18 cellular contexts compared by ENCODE assay signal in genomic region chr19:19269952-19270694, GRCh38. TPM values are rescaled to one million over a fixed set of nuclear protein-coding genes. Genes with fewer than 3 reads are reported as not detected.
A peak's percentile ranks its signal among the peaks of the same experiment; 100 is the strongest.
DNase-seq lines count a peak whose midpoint lies in the region; ATAC-seq, FAIRE-seq and TF ChIP-seq lines count a peak whose summit lies in the region.
"Had no signal": no experiment of that assay in that cellular context is flagged by ENCODE, and none has a peak within 500 bp of the region (broad histone marks: within the 10 kb centered on the region; RNA-seq: fewer than 3 reads in every experiment).

No MANE protein-coding gene starts in this region.

- no peaks in the 10 kb centered on the region for H3K9me2 ChIP-seq in HCT116 (ENCODE audit: insufficient read depth)

- H3K79me1 ChIP-seq in mesendoderm (ENCODE audit: low read length), result no peaks in the 10 kb centered on the region

- peaks cover 11% of the 10 kb centered on the region for H3F3A ChIP-seq in neural progenitor cell (ENCODE audit: low read depth)

- BruUV-seq in HCT116 (replicated peaks; lab: Mats Ljungman, UMichigan) (no TSS peak), MCF 10A (replicated peaks; lab: Mats Ljungman, UMichigan) (no TSS peak)

- H2AFZ ChIP-seq in HCT116 (ENCODE audit: low read depth, low read length, poor library complexity, severe bottlenecking) (no peak overlapping the region), neural progenitor cell (replicated peaks) (no peak overlapping the region)

- TF ChIP-seq RAD21 in HCT116 (IDR thresholded peaks at IDR 0.05; ENCODE audit: low read depth), result no peak

- no CpG with 5 or more reads among the region's 18 CpGs for WGBS in mesendoderm (ENCODE audit: extremely low coverage, insufficient coverage, low lambda C conversion rate)
- WGBS in right lobe of liver (ENCODE audit: insufficient coverage, low coverage, low lambda C conversion rate, missing lambda C conversion rate), result no CpG with 5 or more reads among the region's 18 CpGs

- no peak overlapping the region for H2BK120ac ChIP-seq in mesendoderm (ENCODE audit: low read depth, low read length)

- no peak overlapping the region for H3K23ac ChIP-seq in mesendoderm (ENCODE audit: low read length)

- H2BK15ac ChIP-seq in mesendoderm (replicated peaks; ENCODE audit: low read depth), result no peak overlapping the region

- H3K9ac ChIP-seq in HCT116 (ENCODE audit: low read length), result no peak overlapping the region
- no peak overlapping the region for H3K9ac ChIP-seq in mesendoderm (ENCODE audit: low read length)
- no peak overlapping the region for H3K9ac ChIP-seq in neural progenitor cell
- H3K9ac ChIP-seq: BLaER1 had no signal

- no peak overlapping the region for H3K4me3 Mint-ChIP-seq in chondrocyte (ENCODE audit: unreplicated experiment)
- no peak overlapping the region for H3K4me3 Mint-ChIP-seq in MCF 10A (ENCODE audit: unreplicated experiment)
- H3K4me3 Mint-ChIP-seq in neural progenitor cell, result no peak overlapping the region
- H3K4me3 Mint-ChIP-seq in activated CD8-positive, alpha-beta T cell treated with anti-CD3 and anti-CD28 coated beads for 36 hours, result no peak overlapping the region
- H3K4me3 Mint-ChIP-seq: CD8-positive, alpha-beta memory T cell had no signal

- no peak overlapping the region for H2AK5ac ChIP-seq in mesendoderm (ENCODE audit: low read length)

- peak; percentile 3 for DNase-seq in GM12892 (ENCODE audit: insufficient read length)
- DNase-seq in HCT116 (ENCODE audit: low read depth, low spot score), result no peak
- DNase-seq in chondrocyte (ENCODE audit: low spot score), result peak; percentile 91
- peak; percentile 35 for DNase-seq in mesendoderm
- DNase-seq in right lobe of liver, result no peak
- DNase-seq in MCF 10A (ENCODE audit: unreplicated experiment), result no peak
- DNase-seq in neural progenitor cell (ENCODE audit: low spot score), result no peak
- DNase-seq in activated CD8-positive, alpha-beta T cell treated with anti-CD3 and anti-CD28 coated beads for 36 hours, result no peak
- DNase-seq: CD8-positive, alpha-beta memory T cell; Kasumi-1; NCI-H1417; NCI-H2081; NCI-H345; PC-3; T-helper 1 cell had no signal

- CTCF ChIA-PET in HCT116 (lab: Charles Lee) (no interaction called here), MCF 10A (lab: Yijun Ruan, JAX) (no interaction called here)
- CTCF ChIA-PET in activated CD8-positive, alpha-beta T cell treated with anti-CD3 and anti-CD28 coated beads for 36 hours (lab: Charles Lee), result no interaction called here

- H3K4me1 Mint-ChIP-seq in chondrocyte (ENCODE audit: low read depth) (peaks cover 12% of the 10 kb centered on the region), MCF 10A (ENCODE audit: insufficient read depth, unreplicated experiment) (no peaks in the 10 kb centered on the region), neural progenitor cell (peaks cover 7% of the 10 kb centered on the region)
- H3K4me1 Mint-ChIP-seq in activated CD8-positive, alpha-beta T cell treated with anti-CD3 and anti-CD28 coated beads for 36 hours (ENCODE audit: low read depth), result peaks cover 3% of the 10 kb centered on the region

- H4K5ac ChIP-seq in mesendoderm (ENCODE audit: low read length), result no peak overlapping the region

- no peak overlapping the region for H4K8ac ChIP-seq in mesendoderm (ENCODE audit: low read depth, low read length)

- H3K4me1 ChIP-seq in HCT116 (ENCODE audit: control insufficient read depth in 1 of 2, insufficient read depth in 2 of 2, low read length in 2 of 2), result no peaks in the 10 kb centered on the region
- no peaks in the 10 kb centered on the region for H3K4me1 ChIP-seq in mesendoderm (ENCODE audit: control insufficient read depth, low read depth, low read length)
- H3K4me1 ChIP-seq in right lobe of liver, result peaks cover 0 to 34% (median 16%) of the 10 kb centered on the region in 4 donors
- no peaks in the 10 kb centered on the region for H3K4me1 ChIP-seq in neural progenitor cell

- H3K56ac ChIP-seq in mesendoderm (ENCODE audit: low read length), result no peak overlapping the region

- H3K4me3 ChIP-seq in HCT116 (replicated peaks in 1 of 2; ENCODE audit: low read depth in 1 of 2, low read length in 2 of 2) (no peak overlapping the region), mesendoderm (ENCODE audit: low read length) (no peak overlapping the region), right lobe of liver (no peak overlapping the region), neural progenitor cell (no peak overlapping the region)
- H3K4me3 ChIP-seq: BLaER1, SJSA1 had no signal

- H3K18ac ChIP-seq in mesendoderm (ENCODE audit: low read length), result no peak overlapping the region

- no peaks in the 10 kb centered on the region for H3K9me3 Mint-ChIP-seq in chondrocyte (ENCODE audit: low read depth)
- H3K9me3 Mint-ChIP-seq in MCF 10A (ENCODE audit: unreplicated experiment), result no peaks in the 10 kb centered on the region
- H3K9me3 Mint-ChIP-seq in neural progenitor cell, result peaks cover 2% of the 10 kb centered on the region
- H3K9me3 Mint-ChIP-seq in activated CD8-positive, alpha-beta T cell treated with anti-CD3 and anti-CD28 coated beads for 36 hours, result no peaks in the 10 kb centered on the region
- H3K9me3 Mint-ChIP-seq: CD8-positive, alpha-beta memory T cell had no signal

- no peak for TF ChIP-seq CTCF in HCT116 (IDR thresholded peaks at IDR 0.05 in 2 of 3, conservative IDR thresholded peaks at IDR 0.05 in 1 of 3; ENCODE audit: borderline replicate concordance in 1 of 3, insufficient read depth in 1 of 3, low read depth in 2 of 3, low read length in 2 of 3)
- no peak for TF ChIP-seq CTCF in chondrocyte (IDR thresholded peaks at IDR 0.05)
- TF ChIP-seq CTCF in right lobe of liver (IDR thresholded peaks at IDR 0.05), result no peak
- no peak for TF ChIP-seq CTCF in MCF 10A (IDR thresholded peaks at IDR 0.05; ENCODE audit: unreplicated experiment)
- no peak for TF ChIP-seq CTCF in neural progenitor cell (IDR thresholded peaks at IDR 0.05)
- TF ChIP-seq CTCF in activated CD8-positive, alpha-beta T cell treated with anti-CD3 and anti-CD28 coated beads for 36 hours (IDR thresholded peaks at IDR 0.05), result no peak

- no peak overlapping the region for H3K4ac ChIP-seq in mesendoderm (ENCODE audit: low read depth, low read length)

- no peak for TF ChIP-seq POLR2A in GM12892 (IDR thresholded peaks at IDR 0.05; ENCODE audit: low read depth, low read length)
- no peak for TF ChIP-seq POLR2A in HCT116 (IDR thresholded peaks at IDR 0.05; ENCODE audit: borderline replicate concordance, extremely low read depth, insufficient read depth, insufficient read length)
- TF ChIP-seq POLR2A in right lobe of liver (IDR thresholded peaks at IDR 0.05), result no peak

- H3K27me3 ChIP-seq in HCT116 (ENCODE audit: insufficient read depth, low read length) (no peaks in the 10 kb centered on the region), mesendoderm (ENCODE audit: insufficient read depth, low read length, poor library complexity) (no peaks in the 10 kb centered on the region), right lobe of liver (no peaks in the 10 kb centered on the region), neural progenitor cell (no peaks in the 10 kb centered on the region)
- H3K27me3 ChIP-seq: BLaER1, SJSA1 had no signal

- RAD21 ChIA-PET in HCT116 (lab: Charles Lee; ENCODE audit: low non-redundant PET in 1 of 2, low total read pairs in 2 of 2, uncharacterized antibody in 2 of 2, unreplicated experiment in 2 of 2), result no interaction called here

- H3K4me2 ChIP-seq in HCT116 (ENCODE audit: low read length) (no peak overlapping the region), mesendoderm (ENCODE audit: low read length) (no peak overlapping the region), neural progenitor cell (no peak overlapping the region)
- H3K4me2 ChIP-seq: BLaER1 had no signal

- H2BK5ac ChIP-seq in mesendoderm (ENCODE audit: low read length), result no peak overlapping the region

- ATAC-seq in HCT116 (peak; percentile 68), right lobe of liver (no peak)
- ATAC-seq in activated CD8-positive, alpha-beta T cell treated with anti-CD3 and anti-CD28 coated beads for 36 hours, result no peak
- ATAC-seq: HepG2, PC-3 had no signal

- intact Hi-C loops in HCT116 (cut with micrococcal nuclease) (no loop called here), right lobe of liver (cut with DNase I) (no loop called here), MCF 10A (cut with micrococcal nuclease) (no loop called here)
- intact Hi-C loops in activated CD8-positive, alpha-beta T cell treated with anti-CD3 and anti-CD28 coated beads for 36 hours (cut with micrococcal nuclease), result no loop called here

- H3K79me2 ChIP-seq in HCT116 (ENCODE audit: insufficient read depth, low read length) (no peaks in the 10 kb centered on the region), mesendoderm (ENCODE audit: control insufficient read depth, insufficient read depth, low read length) (no peaks in the 10 kb centered on the region), neural progenitor cell (ENCODE audit: low read depth) (no peaks in the 10 kb centered on the region)

- FAIRE-seq in GM12892 (lab: Jason Lieb, UNC), result no peak
- FAIRE-seq: HepG2 had no signal

- H3K9me3 ChIP-seq in HCT116 (ENCODE audit: control insufficient read depth in 1 of 2, insufficient read depth in 1 of 2, low read depth in 1 of 2, low read length in 2 of 2), result no peaks in the 10 kb centered on the region
- no peaks in the 10 kb centered on the region for H3K9me3 ChIP-seq in right lobe of liver
- H3K9me3 ChIP-seq in neural progenitor cell (ENCODE audit: low read depth), result no peaks in the 10 kb centered on the region
- H3K9me3 ChIP-seq: BLaER1, SJSA1 had no signal

- H4K20me1 ChIP-seq in HCT116 (ENCODE audit: insufficient read depth), result no peaks in the 10 kb centered on the region
- H4K20me1 ChIP-seq in neural progenitor cell (ENCODE audit: low read depth), result no peaks in the 10 kb centered on the region
- H4K20me1 ChIP-seq: BLaER1 had no signal

- H3K36me3 ChIP-seq in HCT116 (ENCODE audit: control insufficient read depth in 1 of 2, insufficient read depth in 2 of 2, low read length in 2 of 2) (no peaks in the 10 kb centered on the region), mesendoderm (ENCODE audit: control insufficient read depth, insufficient read depth, low read length) (no peaks in the 10 kb centered on the region), right lobe of liver (no peaks in the 10 kb centered on the region), neural progenitor cell (no peaks in the 10 kb centered on the region)
- H3K36me3 ChIP-seq: SJSA1 had no signal

- H3K36me3 Mint-ChIP-seq in chondrocyte (ENCODE audit: low read depth), result no peaks in the 10 kb centered on the region
- peaks cover 16% of the 10 kb centered on the region for H3K36me3 Mint-ChIP-seq in MCF 10A (ENCODE audit: insufficient read depth, unreplicated experiment)
- no peaks in the 10 kb centered on the region for H3K36me3 Mint-ChIP-seq in neural progenitor cell
- H3K36me3 Mint-ChIP-seq in activated CD8-positive, alpha-beta T cell treated with anti-CD3 and anti-CD28 coated beads for 36 hours (ENCODE audit: low read depth), result peaks cover 3% of the 10 kb centered on the region

- H3K27ac ChIP-seq in HCT116 (ENCODE audit: low read depth, low read length) (no peak overlapping the region), mesendoderm (ENCODE audit: low read depth, low read length) (no peak overlapping the region), right lobe of liver (no peak overlapping the region), neural progenitor cell (no peak overlapping the region)
- H3K27ac ChIP-seq: BLaER1, SJSA1 had no signal

- no peaks in the 10 kb centered on the region for H3K27me3 Mint-ChIP-seq in chondrocyte (ENCODE audit: low read depth)
- H3K27me3 Mint-ChIP-seq in MCF 10A (ENCODE audit: insufficient read depth, unreplicated experiment), result peaks cover 11% of the 10 kb centered on the region
- H3K27me3 Mint-ChIP-seq in neural progenitor cell (ENCODE audit: insufficient read depth, low read depth), result peaks cover 13% of the 10 kb centered on the region
- H3K27me3 Mint-ChIP-seq in activated CD8-positive, alpha-beta T cell treated with anti-CD3 and anti-CD28 coated beads for 36 hours, result peaks cover 13% of the 10 kb centered on the region

- POLR2A ChIA-PET in HCT116 (lab: Charles Lee), result interaction anchor here (0.5 kb wide), 1 partner anchor 1962 kb away, joined by 3 read pairs; no protein-coding TSS in a partner anchor
- POLR2A ChIA-PET in MCF 10A (lab: Yijun Ruan, JAX), result interaction anchor here (0.7 kb wide), 1 partner anchor 10 kb away, joined by 3 read pairs; no protein-coding TSS in a partner anchor
- POLR2A ChIA-PET in activated CD8-positive, alpha-beta T cell treated with anti-CD3 and anti-CD28 coated beads for 36 hours (lab: Charles Lee), result no interaction called here

- H3K27ac Mint-ChIP-seq in chondrocyte (ENCODE audit: unreplicated experiment) (no peak overlapping the region), MCF 10A (ENCODE audit: low read depth, unreplicated experiment) (no peak overlapping the region), neural progenitor cell (no peak overlapping the region)
- no peak overlapping the region for H3K27ac Mint-ChIP-seq in activated CD8-positive, alpha-beta T cell treated with anti-CD3 and anti-CD28 coated beads for 36 hours
- H3K27ac Mint-ChIP-seq: CD8-positive, alpha-beta memory T cell had no signal

RNA-seq across cellular contexts. Expression of gene TM6SF2, which starts 3.0 kb away (rescaled TPM):
- polyA plus RNA-seq in GM12892 (2012; ENCODE audit: missing spikeins), result not detected
- total RNA-seq in HCT116 (2021; ENCODE audit: unreplicated experiment) (not detected), chondrocyte (2.7 to 5.9 TPM (median 3.7 TPM) in 3 replicates), right lobe of liver (10 to 100 TPM; 10.9 to 64.1 (median 25.3) TPM), MCF 10A (2022) (not detected in 2 replicates), neural progenitor cell (ENCODE audit: low replicate concordance) (2.6 and 8.3 TPM in 2 replicates)
- not detected in 2 replicates for polyA plus RNA-seq in HCT116 (2012)
- polyA plus RNA-seq in mesendoderm (2013, experiment 1 of 2), result 1.0 TPM
- polyA plus RNA-seq in mesendoderm (2013, experiment 2 of 2), result 1.1 TPM
- not detected for total RNA-seq in activated CD8-positive, alpha-beta T cell treated with anti-CD3 and anti-CD28 coated beads for 36 hours
- total RNA-seq: CD8-positive, alpha-beta memory T cell; PC-3 had no signal
- polyA plus RNA-seq: CD8-positive, alpha-beta memory T cell had no signal

RNA-seq across cellular contexts. Expression of gene SUGP1, which starts 50.2 kb away (rescaled TPM):
- polyA plus RNA-seq in GM12892 (2012; ENCODE audit: missing spikeins), result 21.5 TPM
- 47.6 TPM for total RNA-seq in HCT116 (2021; ENCODE audit: unreplicated experiment)
- polyA plus RNA-seq in HCT116 (2012), result 43.1 and 50.1 TPM in 2 replicates
- 40.7 to 50.1 TPM (median 45.0 TPM) in 3 replicates for total RNA-seq in chondrocyte
- polyA plus RNA-seq in mesendoderm (2013, experiment 1 of 2), result 52.3 TPM
- 47.0 TPM for polyA plus RNA-seq in mesendoderm (2013, experiment 2 of 2)
- 10 to 100 TPM; 19.7 to 25.9 (median 23.6) TPM for total RNA-seq in right lobe of liver
- 46.0 and 51.1 TPM in 2 replicates for total RNA-seq in MCF 10A (2022)
- total RNA-seq in neural progenitor cell (ENCODE audit: low replicate concordance), result 46.1 and 46.9 TPM in 2 replicates
- total RNA-seq in activated CD8-positive, alpha-beta T cell treated with anti-CD3 and anti-CD28 coated beads for 36 hours, result 10 to 100 TPM; 42.8 to 51.3 TPM

RNA-seq across cellular contexts. Expression of gene MAU2, which starts 50.5 kb away (rescaled TPM):
- polyA plus RNA-seq in GM12892 (2012; ENCODE audit: missing spikeins), result 19.7 TPM
- total RNA-seq in HCT116 (2021; ENCODE audit: unreplicated experiment) (36.2 TPM), chondrocyte (41.7 to 54.0 TPM (median 45.4 TPM) in 3 replicates), right lobe of liver (10 to 100 TPM; 10.4 to 30.4 (median 19.3) TPM), MCF 10A (2022) (50.1 and 55.9 TPM in 2 replicates), neural progenitor cell (ENCODE audit: low replicate concordance) (35.0 and 47.3 TPM in 2 replicates)
- polyA plus RNA-seq in HCT116 (2012), result 25.9 and 31.7 TPM in 2 replicates
- 14.4 TPM for polyA plus RNA-seq in mesendoderm (2013, experiment 1 of 2)
- polyA plus RNA-seq in mesendoderm (2013, experiment 2 of 2), result 13.7 TPM
- 10 to 100 TPM; 38.4 to 39.4 TPM for total RNA-seq in activated CD8-positive, alpha-beta T cell treated with anti-CD3 and anti-CD28 coated beads for 36 hours

RNA-seq across cellular contexts. Expression of gene NCAN, which starts 58.4 kb away (rescaled TPM):
- 0.28 TPM for polyA plus RNA-seq in GM12892 (2012; ENCODE audit: missing spikeins)
- total RNA-seq in HCT116 (2021; ENCODE audit: unreplicated experiment) (0.07 TPM), chondrocyte (not detected in 3 replicates), right lobe of liver (under 1 TPM in 4 of 6 experiments, not detected in 2; 0.04 to 0.07 (median 0.06) TPM), MCF 10A (2022) (not detected in 2 replicates), neural progenitor cell (ENCODE audit: low replicate concordance) (4.8 and 12.9 TPM in 2 replicates)
- polyA plus RNA-seq in HCT116 (2012), result 0.14 and 0.20 TPM in 2 replicates
- 0.88 TPM for polyA plus RNA-seq in mesendoderm (2013, experiment 1 of 2)
- 0.84 TPM for polyA plus RNA-seq in mesendoderm (2013, experiment 2 of 2)
- not detected for total RNA-seq in activated CD8-positive, alpha-beta T cell treated with anti-CD3 and anti-CD28 coated beads for 36 hours
- total RNA-seq: HepG2, SJSA1 had no signal
- polyA plus RNA-seq: CD8-positive, alpha-beta memory T cell; HepG2 had no signal

Comparison
In these comparisons a context has a peak if more than half of its experiments do, and no peak if none do; other contexts are left out.
1. DNase-seq: peak in GM12892 (single experiment), chondrocyte (single experiment) and mesendoderm (single experiment); none in HCT116 (single experiment), right lobe of liver (0 of 3), MCF 10A (single experiment), neural progenitor cell (single experiment) and activated CD8-positive, alpha-beta T cell treated with anti-CD3 and anti-CD28 coated beads for 36 hours (single experiment).